Comparison of ENCODE assay signal across 2 cellular contexts in the genomic region with DNA sequence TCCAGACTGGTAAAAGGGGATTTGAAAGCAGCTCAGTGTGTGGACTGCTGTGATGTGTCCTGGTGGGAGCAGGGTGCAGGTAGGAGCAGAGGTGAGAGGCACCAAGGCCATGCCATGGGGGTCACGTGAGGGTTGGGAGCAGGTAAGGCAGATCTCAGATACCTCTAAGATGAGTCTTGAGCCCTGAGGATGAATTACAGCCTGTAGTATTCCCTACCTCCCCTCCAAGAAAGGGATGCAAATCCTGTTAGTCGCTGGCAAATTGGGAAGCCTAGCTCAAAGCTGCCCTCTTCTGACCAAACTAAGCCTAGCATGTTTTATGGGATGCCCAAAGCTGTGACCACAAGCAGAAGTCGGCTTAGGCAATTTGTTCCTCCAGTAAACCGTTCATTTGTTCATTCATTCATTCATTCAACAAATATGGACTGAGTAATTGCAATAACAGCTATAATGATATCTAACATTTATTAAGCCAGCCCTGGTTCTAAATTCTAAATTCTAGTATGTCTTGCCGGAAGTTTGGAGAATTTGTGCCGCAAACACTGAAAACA.
TF ChIP-seq lines count a peak whose summit lies in the region.

No MANE protein-coding gene starts in this region.

TF ChIP-seq in WTC11, 78 proteins besides CTCF, POLR2A, EP300 and RAD21 (continued from another document and continues in another):
- TF ChIP-seq SP1 (CRISPR knock-in tag; conservative IDR thresholded peaks at IDR 0.05): peak; percentile 47; the same call in 1 of the 2 replicates
- TF ChIP-seq ZNF425 (CRISPR knock-in tag; conservative IDR thresholded peaks at IDR 0.05): no peak
- TF ChIP-seq ZNF232 (CRISPR knock-in tag; IDR thresholded peaks at IDR 0.05): no peak
- no peak for TF ChIP-seq TEAD1 (CRISPR knock-in tag; IDR thresholded peaks at IDR 0.05)
- TF ChIP-seq ZNF416 (CRISPR knock-in tag; IDR thresholded peaks at IDR 0.05): no peak
- TF ChIP-seq SMAD4 (CRISPR knock-in tag; IDR thresholded peaks at IDR 0.05): no peak
- TF ChIP-seq CREB1 (CRISPR knock-in tag; IDR thresholded peaks at IDR 0.05): no peak
- no peak for TF ChIP-seq TP53 (CRISPR knock-in tag; IDR thresholded peaks at IDR 0.05)
- TF ChIP-seq MXD4 (CRISPR knock-in tag; IDR thresholded peaks at IDR 0.05; ENCODE audit: borderline replicate concordance): no peak
- no peak for TF ChIP-seq ZNF396 (CRISPR knock-in tag; IDR thresholded peaks at IDR 0.05; ENCODE audit: borderline replicate concordance)
- peak; percentile 13; the same call in 1 of the 2 replicates for TF ChIP-seq FOXP1 (CRISPR knock-in tag; IDR thresholded peaks at IDR 0.05; ENCODE audit: borderline replicate concordance)
- no peak for TF ChIP-seq TEAD4 (CRISPR knock-in tag; IDR thresholded peaks at IDR 0.05)
- TF ChIP-seq, protein P1, sequence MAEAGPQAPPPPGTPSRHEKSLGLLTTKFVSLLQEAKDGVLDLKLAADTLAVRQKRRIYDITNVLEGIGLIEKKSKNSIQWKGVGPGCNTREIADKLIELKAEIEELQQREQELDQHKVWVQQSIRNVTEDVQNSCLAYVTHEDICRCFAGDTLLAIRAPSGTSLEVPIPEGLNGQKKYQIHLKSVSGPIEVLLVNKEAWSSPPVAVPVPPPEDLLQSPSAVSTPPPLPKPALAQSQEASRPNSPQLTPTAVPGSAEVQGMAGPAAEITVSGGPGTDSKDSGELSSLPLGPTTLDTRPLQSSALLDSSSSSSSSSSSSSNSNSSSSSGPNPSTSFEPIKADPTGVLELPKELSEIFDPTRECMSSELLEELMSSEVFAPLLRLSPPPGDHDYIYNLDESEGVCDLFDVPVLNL (CRISPR knock-in tag; IDR thresholded peaks at IDR 0.05; ENCODE audit: borderline replicate concordance, low read depth): no peak
- no peak for TF ChIP-seq PREB (CRISPR knock-in tag; IDR thresholded peaks at IDR 0.05; ENCODE audit: borderline replicate concordance)
- peak; percentile 87 for TF ChIP-seq USF2 (CRISPR knock-in tag; IDR thresholded peaks at IDR 0.05)
- TF ChIP-seq USF1 (CRISPR knock-in tag; IDR thresholded peaks at IDR 0.05): peak; percentile 89

TF ChIP-seq in liver, 16 proteins besides CTCF, POLR2A, EP300 and RAD21:
- no peak for TF ChIP-seq REST (IDR thresholded peaks at IDR 0.05)
- no peak for TF ChIP-seq NR2F2 (IDR thresholded peaks at IDR 0.05)
- TF ChIP-seq, protein P2, sequence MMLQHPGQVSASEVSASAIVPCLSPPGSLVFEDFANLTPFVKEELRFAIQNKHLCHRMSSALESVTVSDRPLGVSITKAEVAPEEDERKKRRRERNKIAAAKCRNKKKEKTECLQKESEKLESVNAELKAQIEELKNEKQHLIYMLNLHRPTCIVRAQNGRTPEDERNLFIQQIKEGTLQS (IDR thresholded peaks at IDR 0.05): no peak
- no peak for TF ChIP-seq GABPA (IDR thresholded peaks at IDR 0.05 in 1 of 2, conservative IDR thresholded peaks at IDR 0.05 in 1 of 2)
- TF ChIP-seq EGR1 (IDR thresholded peaks at IDR 0.05; ENCODE audit: low read depth in 2 of 2): no peak
- TF ChIP-seq JUND (IDR thresholded peaks at IDR 0.05): no peak
- TF ChIP-seq, protein P3, sequence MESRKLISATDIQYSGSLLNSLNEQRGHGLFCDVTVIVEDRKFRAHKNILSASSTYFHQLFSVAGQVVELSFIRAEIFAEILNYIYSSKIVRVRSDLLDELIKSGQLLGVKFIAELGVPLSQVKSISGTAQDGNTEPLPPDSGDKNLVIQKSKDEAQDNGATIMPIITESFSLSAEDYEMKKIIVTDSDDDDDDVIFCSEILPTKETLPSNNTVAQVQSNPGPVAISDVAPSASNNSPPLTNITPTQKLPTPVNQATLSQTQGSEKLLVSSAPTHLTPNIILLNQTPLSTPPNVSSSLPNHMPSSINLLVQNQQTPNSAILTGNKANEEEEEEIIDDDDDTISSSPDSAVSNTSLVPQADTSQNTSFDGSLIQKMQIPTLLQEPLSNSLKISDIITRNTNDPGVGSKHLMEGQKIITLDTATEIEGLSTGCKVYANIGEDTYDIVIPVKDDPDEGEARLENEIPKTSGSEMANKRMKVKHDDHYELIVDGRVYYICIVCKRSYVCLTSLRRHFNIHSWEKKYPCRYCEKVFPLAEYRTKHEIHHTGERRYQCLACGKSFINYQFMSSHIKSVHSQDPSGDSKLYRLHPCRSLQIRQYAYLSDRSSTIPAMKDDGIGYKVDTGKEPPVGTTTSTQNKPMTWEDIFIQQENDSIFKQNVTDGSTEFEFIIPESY (IDR thresholded peaks at IDR 0.05): no peak
- no peak for TF ChIP-seq FOXA1 (IDR thresholded peaks at IDR 0.05)
- no peak for TF ChIP-seq SP1 (IDR thresholded peaks at IDR 0.05)
- TF ChIP-seq HNF4G (IDR thresholded peaks at IDR 0.05): no peak
- TF ChIP-seq YY1 (IDR thresholded peaks at IDR 0.05): no peak
- no peak for TF ChIP-seq FOXA2 (IDR thresholded peaks at IDR 0.05)
- no peak for TF ChIP-seq TAF1 (conservative IDR thresholded peaks at IDR 0.05)
